ENCODE assay signal across 8 cellular contexts in the genomic region with DNA sequence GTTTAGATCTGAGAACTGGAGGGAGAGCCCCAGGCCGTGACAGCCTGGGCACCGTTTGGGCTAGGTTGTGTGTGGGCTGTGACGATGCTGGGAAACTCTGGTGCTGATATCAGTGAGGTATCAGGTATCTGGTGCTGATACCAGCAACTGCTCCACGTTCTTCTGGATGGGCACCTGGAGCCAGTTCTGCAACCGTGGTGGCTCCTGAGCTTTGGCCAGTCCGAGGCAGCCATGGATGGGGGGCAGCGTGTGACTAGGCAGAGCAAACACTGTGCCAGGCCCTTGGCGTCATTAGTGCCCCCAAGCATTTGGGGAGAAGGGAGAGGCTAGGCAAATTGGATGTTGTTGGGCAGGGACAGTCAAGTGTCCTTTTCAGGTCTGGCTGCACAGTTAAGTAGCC. TPM values are rescaled to one million over a fixed set of nuclear protein-coding genes. Genes with fewer than 3 reads are reported as not detected.
A peak's percentile ranks its signal among the peaks of the same experiment; 100 is the strongest.
DNase-seq lines count a peak whose midpoint lies in the region; ATAC-seq and TF ChIP-seq lines count a peak whose summit lies in the region.

No MANE protein-coding gene starts in this region.

- H4K5ac ChIP-seq in H9 (ENCODE audit: insufficient read length, low read depth, low read length) = no peak overlapping the region

- H3K27me3 ChIP-seq in H9 (ENCODE audit: insufficient read depth, low read length) (no peaks in the 10 kb centered on the region), foreskin keratinocyte (peaks cover 5% of the 10 kb centered on the region), skeletal muscle tissue (ENCODE audit: control insufficient read depth in 3 of 3, insufficient read depth in 3 of 3, low read length in 3 of 3) (no peaks in the 10 kb centered on the region)

- peaks cover 0 to 24% (median 13%) of the 10 kb centered on the region in 3 experiments; a peak in 6 of 7 replicates for H3K36me3 Mint-ChIP-seq in H9 (ENCODE audit: insufficient read depth in 1 of 3, low read depth in 3 of 3)
- H3K36me3 Mint-ChIP-seq in T-helper 2 cell treated with Interferon-gamma antibody and Interleukin-4, amounts not matched to agents 5 μg/mL and 100 μg/mL, for 36 hours (ENCODE audit: low read depth) = no peaks in the 10 kb centered on the region

- H2BK15ac ChIP-seq in H9 (ENCODE audit: low read depth, low read length) = no peak overlapping the region

- H3K79me2 ChIP-seq in H9 (ENCODE audit: insufficient read depth, low read length) = no peaks in the 10 kb centered on the region

- H3K23ac ChIP-seq in H9 (ENCODE audit: insufficient read length, low read depth, low read length) = no peak overlapping the region

- H3K27ac Mint-ChIP-seq in H9 = peak overlapping the region in 2 of 3 experiments; percentile 11 to 27; a peak in 2 of 7 replicates
- peak overlapping the region; percentile 36 for H3K27ac Mint-ChIP-seq in T-helper 2 cell treated with Interferon-gamma antibody and Interleukin-4, amounts not matched to agents 5 μg/mL and 100 μg/mL, for 36 hours

- peak overlapping the region; percentile 88 for H3K4me2 ChIP-seq in H9 (ENCODE audit: insufficient read depth, insufficient read length, low read length)

- H4K91ac ChIP-seq in H9 (ENCODE audit: insufficient read length, low read depth, low read length) = no peak overlapping the region

- no peaks in the 10 kb centered on the region for H4K20me1 ChIP-seq in H9 (ENCODE audit: control insufficient read depth, insufficient read depth, insufficient read length)

- peaks cover 0 to 2% (median 0%) of the 10 kb centered on the region in 3 donors for H3K36me3 ChIP-seq in skeletal muscle tissue (ENCODE audit: control insufficient read depth in 3 of 3, insufficient read depth in 3 of 3, low read length in 3 of 3)

- H3K27me3 Mint-ChIP-seq in H9 (ENCODE audit: low read depth) = peaks cover 16% of the 10 kb centered on the region
- H3K27me3 Mint-ChIP-seq in T-helper 2 cell treated with Interferon-gamma antibody and Interleukin-4, amounts not matched to agents 5 μg/mL and 100 μg/mL, for 36 hours (ENCODE audit: low read depth) = no peaks in the 10 kb centered on the region

- peaks cover 3% of the 10 kb centered on the region; the same call in 1 of the 2 replicates for H3K4me1 ChIP-seq in H9 (ENCODE audit: insufficient read depth, low read length)
- peaks cover 9% of the 10 kb centered on the region for H3K4me1 ChIP-seq in foreskin keratinocyte
- H3K4me1 ChIP-seq in skeletal muscle tissue (ENCODE audit: control insufficient read depth in 3 of 3, insufficient read depth in 3 of 3, low read length in 3 of 3) = peaks cover 37 to 52% (median 52%) of the 10 kb centered on the region in 3 donors

- no peak overlapping the region for H2BK12ac ChIP-seq in H9 (ENCODE audit: insufficient read length, low read depth, low read length)

- no peak overlapping the region for H3T11ph ChIP-seq in H9 (ENCODE audit: low read length)

- H3K9me3 ChIP-seq in H9 (ENCODE audit: control insufficient read depth, low read depth, low read length) = no peaks in the 10 kb centered on the region
- H3K9me3 ChIP-seq in skeletal muscle tissue (ENCODE audit: control insufficient read depth in 3 of 3, low read length in 3 of 3) = peaks cover 0 to 2% (median under 1%) of the 10 kb centered on the region in 3 donors

- H3K4me3 ChIP-seq in skeletal muscle tissue (ENCODE audit: low read length in 3 of 3) = peak overlapping the region; percentile 65 to 78 (median 66)

- no peak overlapping the region for H3K56ac ChIP-seq in H9 (ENCODE audit: insufficient read length, low read depth, low read length)

- H3K14ac ChIP-seq in H9 (ENCODE audit: insufficient read depth, low read length) = no peak overlapping the region

- peak overlapping the region; percentile 86 for H3K9ac ChIP-seq in H9 (ENCODE audit: extremely low read depth, insufficient read length, low read length)
- H3K9ac ChIP-seq in skeletal muscle tissue (ENCODE audit: low read depth in 1 of 3, low read length in 3 of 3) = peak overlapping the region; percentile 60 to 80 (median 73)

- no peak overlapping the region for H2BK5ac ChIP-seq in H9 (ENCODE audit: insufficient read length, low read length)

- peaks cover 3% of the 10 kb centered on the region for H3K79me1 ChIP-seq in H9 (ENCODE audit: insufficient read depth, low read depth, low read length, poor library complexity, severe bottlenecking)

- DNase-seq in H9 (peak; percentile 24), foreskin keratinocyte (no peak), amygdala (lab: John Stamatoyannopoulos, UW) (no peak), SW 1271 (lab: John Stamatoyannopoulos, UW) (no peak)
- DNase-seq in T-helper 2 cell treated with Interferon-gamma antibody and Interleukin-4, amounts not matched to agents 5 μg/mL and 100 μg/mL, for 36 hours (ENCODE audit: low spot score) = no peak

- TF ChIP-seq CTCF in H9 (conservative IDR thresholded peaks at IDR 0.05) (no peak), foreskin keratinocyte (conservative IDR thresholded peaks at IDR 0.05) (no peak)

- no peak for ATAC-seq in foreskin keratinocyte
- ATAC-seq in GM18520 (IDR thresholded peaks at IDR 0.05; ENCODE audit: unreplicated experiment) = no peak
- no peak for ATAC-seq in GM18498 (IDR thresholded peaks at IDR 0.05; ENCODE audit: unreplicated experiment)

- H2BK20ac ChIP-seq in H9 (ENCODE audit: low read depth, low read length, poor library complexity, severe bottlenecking) = no peak overlapping the region

- peak overlapping the region; percentile 81 to 91 for H3K4me3 Mint-ChIP-seq in H9
- peak overlapping the region; percentile 87 for H3K4me3 Mint-ChIP-seq in T-helper 2 cell treated with Interferon-gamma antibody and Interleukin-4, amounts not matched to agents 5 μg/mL and 100 μg/mL, for 36 hours

- no peak overlapping the region for H2AK5ac ChIP-seq in H9 (ENCODE audit: insufficient read length, low read length)

- peaks cover 12 to 15% of the 10 kb centered on the region in 2 experiments for H3K4me1 Mint-ChIP-seq in H9
- peaks cover 8% of the 10 kb centered on the region for H3K4me1 Mint-ChIP-seq in T-helper 2 cell treated with Interferon-gamma antibody and Interleukin-4, amounts not matched to agents 5 μg/mL and 100 μg/mL, for 36 hours (ENCODE audit: low read depth)

- no peaks in the 10 kb centered on the region for H3K23me2 ChIP-seq in H9 (ENCODE audit: insufficient read length, low read depth, low read length, poor library complexity, severe bottlenecking)

- no peak overlapping the region for H2AFZ ChIP-seq in H9 (ENCODE audit: low read length)

- H3K27ac ChIP-seq in H9 (ENCODE audit: insufficient read length, low read depth, low read length) (no peak overlapping the region), foreskin keratinocyte (peak overlapping the region; percentile 48), skeletal muscle tissue (ENCODE audit: low read depth, low read length) (peak overlapping the region; percentile 40)

- H4K8ac ChIP-seq in H9 (replicated peaks; ENCODE audit: insufficient read length, low read depth, low read length) = no peak overlapping the region

- WGBS in H9 (ENCODE audit: extremely low coverage, insufficient read length, low lambda C conversion rate) = no CpG with 5 or more reads among the region's 8 CpGs

- H3K18ac ChIP-seq in H9 (ENCODE audit: insufficient read length, low read depth, low read length) = no peak overlapping the region

- no peak overlapping the region for H3K4ac ChIP-seq in H9 (ENCODE audit: low read depth, low read length)

- peaks cover 15 to 16% of the 10 kb centered on the region in 2 experiments for H3K9me3 Mint-ChIP-seq in H9
- peaks cover 13% of the 10 kb centered on the region for H3K9me3 Mint-ChIP-seq in T-helper 2 cell treated with Interferon-gamma antibody and Interleukin-4, amounts not matched to agents 5 μg/mL and 100 μg/mL, for 36 hours

- H2BK120ac ChIP-seq in H9 (ENCODE audit: low read depth, low read length, poor library complexity, severe bottlenecking) = no peak overlapping the region

RNA-seq across cellular contexts. Expression of gene ZNF467, which starts 57.9 kb away (rescaled TPM):
- total RNA-seq in H9 (2021) (0.31 and 0.35 TPM in 2 replicates), foreskin keratinocyte (0.35 and 0.48 TPM in 2 replicates), skeletal muscle tissue (2.1 TPM)
- 0.48 and 0.66 TPM in 2 replicates for polyA plus RNA-seq in foreskin keratinocyte
